In the genomic region with DNA sequence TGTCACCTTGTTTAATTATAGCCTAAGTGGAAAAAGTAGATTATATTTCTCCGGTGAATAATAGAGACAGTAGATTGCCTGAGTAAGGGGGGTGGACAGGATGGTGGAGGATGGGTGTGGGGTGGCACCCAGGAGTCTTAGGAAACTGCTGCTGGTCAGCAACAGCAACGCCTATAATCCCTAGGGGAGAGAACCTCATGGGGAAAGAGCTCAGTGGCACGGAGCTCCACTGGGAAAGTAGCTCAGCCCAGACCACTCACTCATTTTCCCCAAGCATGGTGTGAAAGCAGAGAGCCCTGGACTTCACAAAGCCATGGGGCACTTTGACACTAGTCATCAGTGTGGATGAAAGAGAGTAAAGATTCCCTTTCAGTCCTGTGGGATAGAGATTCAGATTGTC, we compare ENCODE assay signal across 20 cellular contexts. TPM values are rescaled to one million over a fixed set of nuclear protein-coding genes. Genes with fewer than 3 reads are reported as not detected.
DNase-seq lines count a peak whose midpoint lies in the region; ATAC-seq and TF ChIP-seq lines count a peak whose summit lies in the region.
"Had no signal": no experiment of that assay in that cellular context is flagged by ENCODE, and none has a peak within 500 bp of the region (broad histone marks: within the 10 kb centered on the region; RNA-seq: fewer than 3 reads in every experiment).

No MANE protein-coding gene starts in this region.

- H4K20me1 ChIP-seq in GM23338 (replicated peaks; ENCODE audit: insufficient read depth) = 0 out of 2 replicates have a peak, but pooled peaks cover 8% of the 10 kb centered on the region

- no peaks in the 10 kb centered on the region for H3K9me3 Mint-ChIP-seq in GM23338
- H3K9me3 Mint-ChIP-seq in endothelial cell (ENCODE audit: unreplicated experiment) = no peaks in the 10 kb centered on the region
- no peaks in the 10 kb centered on the region for H3K9me3 Mint-ChIP-seq in osteocyte (ENCODE audit: unreplicated experiment)
- H3K9me3 Mint-ChIP-seq: CD4-positive, alpha-beta T cell had no signal

- H3K4me3 Mint-ChIP-seq in GM23338 = no peak overlapping the region
- no peak overlapping the region for H3K4me3 Mint-ChIP-seq in endothelial cell (ENCODE audit: unreplicated experiment)
- no peak overlapping the region for H3K4me3 Mint-ChIP-seq in osteocyte (ENCODE audit: unreplicated experiment)
- H3K4me3 Mint-ChIP-seq: B cell; CD4-positive, alpha-beta T cell had no signal

- 80 to 81% methylated on average over 3 of the region's 3 CpGs for WGBS in sigmoid colon, 2 donors

- H2AFZ ChIP-seq in GM23338 = no peak overlapping the region

- no peaks in the 10 kb centered on the region for H3K9me3 ChIP-seq in sigmoid colon

- H3K36me3 Mint-ChIP-seq in GM23338 (ENCODE audit: low read depth) = no peaks in the 10 kb centered on the region
- peaks cover 11% of the 10 kb centered on the region for H3K36me3 Mint-ChIP-seq in endothelial cell (ENCODE audit: low read depth, unreplicated experiment)
- H3K36me3 Mint-ChIP-seq in osteocyte (ENCODE audit: unreplicated experiment) = peaks cover 28% of the 10 kb centered on the region

- no peaks in the 10 kb centered on the region for H3K79me2 ChIP-seq in GM23338 (replicated peaks; ENCODE audit: insufficient read depth)

- peak in 2 of 3 experiments; percentile 28 to 54 for DNase-seq in NCI-H1417 (lab: John Stamatoyannopoulos, UW)
- no peak for DNase-seq in NCI-H1417 treated with DMSO at 0.1 percent for 48 hours (lab: John Stamatoyannopoulos, UW)
- DNase-seq in GM23338 (ENCODE audit: low spot score) = peak; percentile 14
- no peak for DNase-seq in endothelial cell (ENCODE audit: low spot score)
- DNase-seq in osteocyte (ENCODE audit: extremely low spot score, unreplicated experiment) = no peak
- no peak for DNase-seq in effector CD4-positive, alpha-beta T cell
- DNase-seq in sigmoid colon = no peak
- no peak for DNase-seq in NCI-H510A treated with DMSO at 0.1 percent for 48 hours (lab: John Stamatoyannopoulos, UW)
- DNase-seq: CD4-positive, alpha-beta T cell; DMS79; NCI-H1105; NCI-H2029; NCI-H226; NCI-H526; NK-92 treated with Interleukin-12 subunit alpha and Interleukin-12 subunit beta, amount 100 ng/mL, for 24 hours; RPMI8226; SW 1271 had no signal

- no peak overlapping the region for H3K4me2 ChIP-seq in GM23338
- H3K4me2 ChIP-seq: KMS-11 had no signal

- H3K27ac ChIP-seq in GM23338 (ENCODE audit: low read depth) = no peak overlapping the region
- H3K27ac ChIP-seq in sigmoid colon = no peak overlapping the region
- H3K27ac ChIP-seq: 22Rv1, KMS-11 had no signal

- H3K4me1 ChIP-seq in GM23338 (ENCODE audit: insufficient read depth) (no peaks in the 10 kb centered on the region; the same call in 1 of the 2 replicates), sigmoid colon (no peaks in the 10 kb centered on the region)

- peak; percentile 77 for ATAC-seq in GM23338

- H3K27me3 ChIP-seq in GM23338 (ENCODE audit: insufficient read depth) (no peaks in the 10 kb centered on the region), sigmoid colon (no peaks in the 10 kb centered on the region)

- intact Hi-C loops in sigmoid colon (cut with DNase I) = no loop called here

- H3K4me3 ChIP-seq in GM23338 = no peak overlapping the region
- H3K4me3 ChIP-seq in sigmoid colon = no peak overlapping the region

- no peak for TF ChIP-seq EP300 in sigmoid colon (IDR thresholded peaks at IDR 0.05)

- H3K27ac Mint-ChIP-seq in GM23338 = 0 out of 2 replicates have a peak overlapping the region, but pooled peaks have one; percentile 45
- H3K27ac Mint-ChIP-seq in endothelial cell (ENCODE audit: unreplicated experiment) = peak overlapping the region; percentile 45
- H3K27ac Mint-ChIP-seq in osteocyte (ENCODE audit: unreplicated experiment) = peak overlapping the region; percentile 67
- H3K27ac Mint-ChIP-seq: B cell; CD4-positive, alpha-beta T cell had no signal

- TF ChIP-seq CTCF in GM23338 (conservative IDR thresholded peaks at IDR 0.05; ENCODE audit: low read depth in 2 of 2) (no peak), endothelial cell (IDR thresholded peaks at IDR 0.05; ENCODE audit: unreplicated experiment) (no peak), osteocyte (IDR thresholded peaks at IDR 0.05) (no peak), sigmoid colon (IDR thresholded peaks at IDR 0.05) (no peak)

- H3K9me2 ChIP-seq in GM23338 (ENCODE audit: insufficient read depth) = no peaks in the 10 kb centered on the region

- no peaks in the 10 kb centered on the region; the same call in 1 of the 2 replicates for H3F3A ChIP-seq in GM23338 (replicated peaks; ENCODE audit: low read depth)

- H3K4me1 Mint-ChIP-seq in GM23338 = no peaks in the 10 kb centered on the region
- peaks cover 7% of the 10 kb centered on the region for H3K4me1 Mint-ChIP-seq in endothelial cell (ENCODE audit: unreplicated experiment)
- H3K4me1 Mint-ChIP-seq in osteocyte (ENCODE audit: unreplicated experiment) = peaks cover 18% of the 10 kb centered on the region
- H3K4me1 Mint-ChIP-seq: B cell had no signal

- H3K27me3 Mint-ChIP-seq in GM23338 (ENCODE audit: insufficient read depth, low read depth, poor library complexity) = no peaks in the 10 kb centered on the region
- no peaks in the 10 kb centered on the region for H3K27me3 Mint-ChIP-seq in endothelial cell (ENCODE audit: unreplicated experiment)
- no peaks in the 10 kb centered on the region for H3K27me3 Mint-ChIP-seq in osteocyte (ENCODE audit: unreplicated experiment)
- H3K27me3 Mint-ChIP-seq: B cell; CD4-positive, alpha-beta T cell had no signal

- TF ChIP-seq POLR2A in sigmoid colon (IDR thresholded peaks at IDR 0.05) = no peak

- H3K36me3 ChIP-seq in GM23338 (ENCODE audit: insufficient read depth) (peaks cover 7% of the 10 kb centered on the region; the same call in 1 of the 2 replicates), sigmoid colon (peaks cover 0 to 28% (median 3%) of the 10 kb centered on the region in 4 donors)

TF ChIP-seq in GM23338, 12 proteins besides CTCF, POLR2A, EP300 and RAD21 (continues in another document):
- TF ChIP-seq STAT1 (IDR thresholded peaks at IDR 0.05; ENCODE audit: unreplicated experiment) = no peak
- TF ChIP-seq EZH2phosphoT487 (IDR thresholded peaks at IDR 0.05; ENCODE audit: unreplicated experiment) = no peak
- no peak for TF ChIP-seq ZNF331 (CRISPR knock-in tag; IDR thresholded peaks at IDR 0.05; ENCODE audit: low read depth)
- no peak for TF ChIP-seq CREB1 (CRISPR knock-in tag; IDR thresholded peaks at IDR 0.05; ENCODE audit: low read depth)
- no peak for TF ChIP-seq JUNB (IDR thresholded peaks at IDR 0.05; ENCODE audit: unreplicated experiment)
- TF ChIP-seq NANOG (IDR thresholded peaks at IDR 0.05; ENCODE audit: borderline replicate concordance) = no peak
- no peak for TF ChIP-seq ZNF114 (CRISPR knock-in tag; IDR thresholded peaks at IDR 0.05)
- no peak for TF ChIP-seq ETS1 (IDR thresholded peaks at IDR 0.05)
- TF ChIP-seq, protein P1, sequence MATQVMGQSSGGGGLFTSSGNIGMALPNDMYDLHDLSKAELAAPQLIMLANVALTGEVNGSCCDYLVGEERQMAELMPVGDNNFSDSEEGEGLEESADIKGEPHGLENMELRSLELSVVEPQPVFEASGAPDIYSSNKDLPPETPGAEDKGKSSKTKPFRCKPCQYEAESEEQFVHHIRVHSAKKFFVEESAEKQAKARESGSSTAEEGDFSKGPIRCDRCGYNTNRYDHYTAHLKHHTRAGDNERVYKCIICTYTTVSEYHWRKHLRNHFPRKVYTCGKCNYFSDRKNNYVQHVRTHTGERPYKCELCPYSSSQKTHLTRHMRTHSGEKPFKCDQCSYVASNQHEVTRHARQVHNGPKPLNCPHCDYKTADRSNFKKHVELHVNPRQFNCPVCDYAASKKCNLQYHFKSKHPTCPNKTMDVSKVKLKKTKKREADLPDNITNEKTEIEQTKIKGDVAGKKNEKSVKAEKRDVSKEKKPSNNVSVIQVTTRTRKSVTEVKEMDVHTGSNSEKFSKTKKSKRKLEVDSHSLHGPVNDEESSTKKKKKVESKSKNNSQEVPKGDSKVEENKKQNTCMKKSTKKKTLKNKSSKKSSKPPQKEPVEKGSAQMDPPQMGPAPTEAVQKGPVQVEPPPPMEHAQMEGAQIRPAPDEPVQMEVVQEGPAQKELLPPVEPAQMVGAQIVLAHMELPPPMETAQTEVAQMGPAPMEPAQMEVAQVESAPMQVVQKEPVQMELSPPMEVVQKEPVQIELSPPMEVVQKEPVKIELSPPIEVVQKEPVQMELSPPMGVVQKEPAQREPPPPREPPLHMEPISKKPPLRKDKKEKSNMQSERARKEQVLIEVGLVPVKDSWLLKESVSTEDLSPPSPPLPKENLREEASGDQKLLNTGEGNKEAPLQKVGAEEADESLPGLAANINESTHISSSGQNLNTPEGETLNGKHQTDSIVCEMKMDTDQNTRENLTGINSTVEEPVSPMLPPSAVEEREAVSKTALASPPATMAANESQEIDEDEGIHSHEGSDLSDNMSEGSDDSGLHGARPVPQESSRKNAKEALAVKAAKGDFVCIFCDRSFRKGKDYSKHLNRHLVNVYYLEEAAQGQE (IDR thresholded peaks at IDR 0.05; ENCODE audit: unreplicated experiment) = no peak

RNA-seq across cellular contexts. Expression of gene METTL14, which starts 31.1 kb away (rescaled TPM):
- total RNA-seq in GM23338 (2014; rRNA removed; shearing (Covaris generic)) = 39.3 and 45.2 TPM in 2 replicates
- 48.7 and 56.8 TPM in 2 replicates for polyA plus RNA-seq in GM23338 (2016; fragmentation: Nextera tagmentation; extraction: Ambion mirVana)
- total RNA-seq in endothelial cell (ENCODE audit: unreplicated experiment) = 45.0 TPM
- 52.0 and 54.5 TPM in 2 replicates for total RNA-seq in osteocyte
- total RNA-seq in sigmoid colon = 10 to 100 TPM; 13.8 to 54.6 (median 33.2) TPM
- 10 to 100 TPM in 1 of 3 donors, 1 to 10 TPM in 2; 6.2 to 13.8 (median 9.4) TPM for polyA plus RNA-seq in sigmoid colon

Comparison
In these comparisons a context has a peak if more than half of its experiments do, and no peak if none do; other contexts are left out.
1. DNase-seq: peak in NCI-H1417 (2 of 3) and GM23338 (single experiment); none in NCI-H1417 treated with DMSO at 0.1 percent for 48 hours (single experiment), endothelial cell (single experiment), osteocyte (single experiment), effector CD4-positive, alpha-beta T cell (single experiment), sigmoid colon (single experiment) and NCI-H510A treated with DMSO at 0.1 percent for 48 hours (single experiment).
2. Peak in every context shown above with its lines, with median percentiles within 50 percentile points of each other: H3K27ac Mint-ChIP-seq.